20 cellular contexts compared by ENCODE assay signal in genomic region chr7:12066004-12066403, GRCh38.
DNase-seq lines count a peak whose midpoint lies in the region; ATAC-seq, FAIRE-seq and TF ChIP-seq lines count a peak whose summit lies in the region.
"Had no signal": no experiment of that assay in that cellular context is flagged by ENCODE, and none has a peak within 500 bp of the region (broad histone marks: within the 10 kb centered on the region; RNA-seq: fewer than 3 reads in every experiment).

No MANE protein-coding gene starts in this region.

- TF ChIP-seq RAD21 in HepG2 (CRISPR knock-in tag; IDR thresholded peaks at IDR 0.05) = no peak

- in situ Hi-C loops in HepG2 (cut with HindIII; ENCODE audit: extremely low pct_ligation_motif_present, low pct_unique_long_range_greater_than_20kb) = loop anchor here (5.0 kb wide), 2 partner anchors 176 to 256 kb away; no protein-coding TSS in a partner anchor

- H2BK5ac ChIP-seq in mesenchymal stem cell (ENCODE audit: low read depth, low read length, poor library complexity, severe bottlenecking) = no peak overlapping the region

- no peak overlapping the region for H4K91ac ChIP-seq in mesenchymal stem cell (ENCODE audit: low read length)

- BruUV-seq in Caco-2 (replicated peaks; lab: Mats Ljungman, UMichigan) = no TSS peak
- BruUV-seq in HepG2 (replicated peaks; lab: Mats Ljungman, UMichigan) = no TSS peak

- H3K36me3 Mint-ChIP-seq in Caco-2 (ENCODE audit: insufficient read depth, unreplicated experiment) = no peaks in the 10 kb centered on the region
- H3K36me3 Mint-ChIP-seq in T-helper 17 cell (ENCODE audit: low read depth) = no peaks in the 10 kb centered on the region
- H3K36me3 Mint-ChIP-seq: activated CD8-positive, alpha-beta memory T cell treated with anti-CD3 and anti-CD28 coated beads, Interleukin-2, amount 10 ng/mL, durations not matched to agents 7 days and 5 days had no signal

- no peak overlapping the region for H3K4ac ChIP-seq in mesenchymal stem cell (ENCODE audit: low read depth in 1 of 2, low read length in 2 of 2)

- H2AK5ac ChIP-seq in mesenchymal stem cell (ENCODE audit: low read length, severe bottlenecking) = no peak overlapping the region

- H3K4me3 ChIP-seq in Caco-2 (ENCODE audit: low read depth, low read length) = no peak overlapping the region
- H3K4me3 ChIP-seq in GM12864 (ENCODE audit: low read depth, low read length) = no peak overlapping the region
- no peak overlapping the region for H3K4me3 ChIP-seq in HepG2 (replicated peaks in 1 of 3; ENCODE audit: insufficient read depth in 1 of 3, low read depth in 2 of 3, low read length in 3 of 3)
- H3K4me3 ChIP-seq in mesenchymal stem cell (ENCODE audit: insufficient read depth in 1 of 2, low read depth in 1 of 2, low read length in 2 of 2) = no peak overlapping the region
- H3K4me3 ChIP-seq: sigmoid colon had no signal

- H3K4me3 Mint-ChIP-seq in Caco-2 (ENCODE audit: unreplicated experiment) (no peak overlapping the region), T-helper 17 cell (no peak overlapping the region)
- H3K4me3 Mint-ChIP-seq: activated CD8-positive, alpha-beta memory T cell treated with anti-CD3 and anti-CD28 coated beads, Interleukin-2, amount 10 ng/mL, durations not matched to agents 7 days and 5 days; B cell had no signal

- POLR2A ChIA-PET in Caco-2 (lab: Charles Lee) = no interaction called here
- POLR2A ChIA-PET in HepG2 (lab: Yijun Ruan, JAX) = no interaction called here

- H2BK120ac ChIP-seq in mesenchymal stem cell (ENCODE audit: low read depth, low read length) = no peak overlapping the region

- H3K27me3 ChIP-seq in Caco-2 (replicated peaks; ENCODE audit: control insufficient read depth, insufficient read depth, low read length) (no peaks in the 10 kb centered on the region), HepG2 (ENCODE audit: control insufficient read depth in 1 of 2, insufficient read depth in 2 of 2, low read length in 2 of 2) (no peaks in the 10 kb centered on the region), mesenchymal stem cell (ENCODE audit: control insufficient read depth in 1 of 2, insufficient read depth in 1 of 2, low read length in 2 of 2) (no peaks in the 10 kb centered on the region)
- H3K27me3 ChIP-seq: sigmoid colon had no signal

- H4K20me1 ChIP-seq in HepG2 (ENCODE audit: insufficient read depth, low read length) = no peaks in the 10 kb centered on the region

- TF ChIP-seq POLR2A in HepG2 (IDR thresholded peaks at IDR 0.05; ENCODE audit: insufficient read depth in 1 of 2, low read depth in 2 of 2, low read length in 2 of 2) = no peak

- WGBS in HepG2 (ENCODE audit: low lambda C conversion rate) = 28% methylated on average over 4 of the region's 4 CpGs
- 94% methylated on average over 1 of the region's 4 CpGs for WGBS in mesenchymal stem cell

- H3K9me3 ChIP-seq in Caco-2 (no peaks in the 10 kb centered on the region), T-helper 17 cell (ENCODE audit: control insufficient read depth, low read length, poor library complexity, severe bottlenecking) (no peaks in the 10 kb centered on the region), HepG2 (ENCODE audit: low read length) (no peaks in the 10 kb centered on the region), mesenchymal stem cell (ENCODE audit: control insufficient read depth, low read length) (no peaks in the 10 kb centered on the region)
- H3K9me3 ChIP-seq: sigmoid colon had no signal

- H3K9ac ChIP-seq in HepG2 (ENCODE audit: insufficient read depth, low read depth, low read length) (no peak overlapping the region), mesenchymal stem cell (ENCODE audit: low read length) (no peak overlapping the region)

- no peak for FAIRE-seq in HepG2 (lab: Jason Lieb, UNC)

- H3K4me2 ChIP-seq in HepG2 (ENCODE audit: low read depth, low read length) (no peak overlapping the region), mesenchymal stem cell (ENCODE audit: low read length, poor library complexity, severe bottlenecking) (no peak overlapping the region)

- H3K4me1 ChIP-seq in Caco-2 (peaks cover 12% of the 10 kb centered on the region; the same call in 1 of the 2 replicates), HepG2 (ENCODE audit: insufficient read depth, low read length) (no peaks in the 10 kb centered on the region), mesenchymal stem cell (ENCODE audit: control insufficient read depth, insufficient read depth, low read depth, low read length) (no peaks in the 10 kb centered on the region)
- H3K4me1 ChIP-seq: sigmoid colon had no signal

- H4K8ac ChIP-seq in mesenchymal stem cell (ENCODE audit: low read length) = no peak overlapping the region

- no peaks in the 10 kb centered on the region for H3K9me3 Mint-ChIP-seq in Caco-2 (ENCODE audit: unreplicated experiment)

- H2BK12ac ChIP-seq in mesenchymal stem cell (ENCODE audit: low read length in 2 of 2) = no peak overlapping the region

- H3K27ac Mint-ChIP-seq in Caco-2 (ENCODE audit: unreplicated experiment) (peak overlapping the region; percentile 11), T-helper 17 cell (peak overlapping the region; percentile 16)
- H3K27ac Mint-ChIP-seq: activated CD8-positive, alpha-beta memory T cell treated with anti-CD3 and anti-CD28 coated beads, Interleukin-2, amount 10 ng/mL, durations not matched to agents 7 days and 5 days; B cell had no signal

- intact Hi-C loops in Caco-2 (cut with micrococcal nuclease; ENCODE audit: unreplicated experiment) = loop anchor here (2.0 kb wide), 1 partner anchor 639 kb away; no protein-coding TSS in a partner anchor
- intact Hi-C loops in HepG2 (cut with micrococcal nuclease; ENCODE audit: unreplicated experiment) = loop anchor here (5.0 to 10.0 kb wide), 2 partner anchors 91 to 641 kb away; no protein-coding TSS in a partner anchor

- H3K79me1 ChIP-seq in mesenchymal stem cell (replicated peaks; ENCODE audit: low read length, poor library complexity, severe bottlenecking) = no peaks in the 10 kb centered on the region

- ATAC-seq in T-helper 17 cell (no peak), HepG2 (no peak), HG02623 (IDR thresholded peaks at IDR 0.05; ENCODE audit: unreplicated experiment) (no peak)
- ATAC-seq: activated CD8-positive, alpha-beta memory T cell treated with anti-CD3 and anti-CD28 coated beads, Interleukin-2, amount 10 ng/mL, durations not matched to agents 7 days and 5 days had no signal

- TF ChIP-seq CTCF in Caco-2 (IDR thresholded peaks at IDR 0.05; ENCODE audit: insufficient read depth in 1 of 2, low read depth in 1 of 2, low read length in 1 of 2, severe bottlenecking in 1 of 2, unreplicated experiment in 1 of 2) (no peak), GM12864 (IDR thresholded peaks at IDR 0.05; ENCODE audit: low read depth, low read length, missing control alignments) (no peak), HepG2 (CRISPR knock-in tag; IDR thresholded peaks at IDR 0.05) (no peak)

- H3K27ac ChIP-seq in HepG2 (ENCODE audit: extremely low read length, insufficient read depth, low read length) = no peak overlapping the region
- no peak overlapping the region for H3K27ac ChIP-seq in mesenchymal stem cell (ENCODE audit: low read length, poor library complexity, severe bottlenecking)
- H3K27ac ChIP-seq: sigmoid colon, WERI-Rb-1 had no signal

- no peak overlapping the region for H3K23ac ChIP-seq in mesenchymal stem cell (ENCODE audit: low read length in 2 of 2)

- CTCF ChIA-PET in Caco-2 (lab: Charles Lee) (no interaction called here), HepG2 (lab: Yijun Ruan, JAX; ENCODE audit: low intra/inter-chr PET ratio, low total read pairs) (interaction anchor here (4.6 kb wide), 1 partner anchor 256 kb away, joined by 42 read pairs; no protein-coding TSS in a partner anchor)

- no peak overlapping the region for H3K18ac ChIP-seq in mesenchymal stem cell (ENCODE audit: low read depth in 1 of 2, low read length in 2 of 2)

- no peak overlapping the region for H3K14ac ChIP-seq in mesenchymal stem cell (ENCODE audit: low read length in 2 of 2)

- no peaks in the 10 kb centered on the region for H3K79me2 ChIP-seq in HepG2 (ENCODE audit: insufficient read depth, low read length)

- no peak for DNase-seq in Caco-2
- peak; percentile 3 for DNase-seq in GM12864 (ENCODE audit: low read depth)
- DNase-seq in T-helper 17 cell = no peak
- no peak for DNase-seq in HepG2 (ENCODE audit: low spot score)
- no peak for DNase-seq in DMS114 treated with DMSO at 0.1 percent for 48 hours (lab: John Stamatoyannopoulos, UW; ENCODE audit: unreplicated experiment)
- DNase-seq in Kasumi-1 (lab: John Stamatoyannopoulos, UW) = no peak
- no peak for DNase-seq in mesenchymal stem cell
- DNase-seq: activated CD8-positive, alpha-beta memory T cell treated with anti-CD3 and anti-CD28 coated beads, Interleukin-2, amount 10 ng/mL, durations not matched to agents 7 days and 5 days; activated naive CD4-positive, alpha-beta T cell treated with Interleukin-2 at 50 U/mL for 16 hours; hippocampal formation; MM.1S; NCI-H2081 treated with DMSO at 0.1 percent for 48 hours; NCI-H748 treated with DMSO at 0.1 percent for 48 hours; nucleus accumbens; RPMI8226; sigmoid colon; stimulated activated CD4-positive, alpha-beta T cell treated with anti-CD3 and anti-CD28 coated beads, Interleukin-2, amount 100 ng/mL, for 24 hours; WERI-Rb-1 had no signal

- H3K36me3 ChIP-seq in Caco-2 (ENCODE audit: control insufficient read depth, insufficient read depth, low read length) = no peaks in the 10 kb centered on the region
- H3K36me3 ChIP-seq in HepG2 (replicated peaks in 1 of 2; ENCODE audit: control insufficient read depth in 1 of 2, insufficient read depth in 2 of 2, low read length in 2 of 2) = no peaks in the 10 kb centered on the region
- H3K36me3 ChIP-seq in mesenchymal stem cell (ENCODE audit: control insufficient read depth in 1 of 2, insufficient read depth in 2 of 2, low read depth in 1 of 2, low read length in 2 of 2) = no peaks in the 10 kb centered on the region
- H3K36me3 ChIP-seq: sigmoid colon, WERI-Rb-1 had no signal

- H2AFZ ChIP-seq in HepG2 (ENCODE audit: low read length) (no peak overlapping the region), mesenchymal stem cell (ENCODE audit: low read depth, low read length) (no peak overlapping the region)

- H2BK15ac ChIP-seq in mesenchymal stem cell (ENCODE audit: low read depth, poor library complexity, severe bottlenecking) = no peak overlapping the region

- TF ChIP-seq EP300 in HepG2 (IDR thresholded peaks at IDR 0.05; ENCODE audit: low read depth in 2 of 2, low read length in 2 of 2) = no peak
- TF ChIP-seq EP300 in HepG2 (CRISPR knock-in tag; IDR thresholded peaks at IDR 0.05; ENCODE audit: borderline replicate concordance) = no peak

- H3K4me1 Mint-ChIP-seq in Caco-2 (ENCODE audit: low read depth, unreplicated experiment) (peaks cover 13% of the 10 kb centered on the region), T-helper 17 cell (peaks cover 8% of the 10 kb centered on the region)
- H3K4me1 Mint-ChIP-seq: activated CD8-positive, alpha-beta memory T cell treated with anti-CD3 and anti-CD28 coated beads, Interleukin-2, amount 10 ng/mL, durations not matched to agents 7 days and 5 days; B cell had no signal

- H3K27me3 Mint-ChIP-seq in Caco-2 (ENCODE audit: insufficient read depth, unreplicated experiment) = no peaks in the 10 kb centered on the region
- no peaks in the 10 kb centered on the region for H3K27me3 Mint-ChIP-seq in T-helper 17 cell
- H3K27me3 Mint-ChIP-seq: B cell had no signal

TF ChIP-seq in HepG2, 621 proteins besides CTCF, POLR2A, EP300 and RAD21:
- TF ChIP-seq FOSL2 (CRISPR knock-in tag; IDR thresholded peaks at IDR 0.05) = peak; percentile 13; the same call in 1 of the 2 replicates
- no peak for TF ChIP-seq SUZ12 (IDR thresholded peaks at IDR 0.05; ENCODE audit: low read depth, low read length)
